In the genomic region with DNA sequence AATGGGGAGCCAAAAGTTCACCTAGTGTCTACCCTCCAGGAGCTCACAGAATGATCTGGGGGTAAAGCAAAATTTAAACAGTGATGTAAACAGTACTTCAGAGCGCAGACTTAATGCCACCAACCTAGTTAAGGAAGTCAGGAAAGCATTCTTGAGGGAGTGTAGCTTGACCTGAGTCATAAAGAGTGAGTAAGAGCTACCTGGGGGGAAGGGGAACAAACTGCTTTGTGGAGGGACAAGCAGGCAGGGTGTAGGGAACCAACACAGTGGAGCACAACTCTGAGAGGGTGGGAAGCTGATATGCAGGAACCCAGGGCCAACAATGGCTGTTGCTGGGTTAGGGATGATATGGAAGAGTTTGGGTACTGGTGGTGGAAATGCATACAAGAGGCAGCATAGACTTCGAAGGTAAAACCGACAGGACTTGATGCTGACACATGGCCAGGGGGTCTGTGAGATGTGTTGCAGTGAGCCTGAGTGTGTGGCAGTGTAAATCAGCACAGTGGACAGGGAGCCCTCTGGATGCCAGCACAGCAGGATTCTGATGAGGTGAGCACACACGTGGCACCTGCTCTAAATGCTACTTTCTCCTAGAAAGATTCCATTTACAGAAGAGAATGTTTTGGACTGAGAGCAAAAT, we compare ENCODE assay signal across 11 cellular contexts. TPM values are rescaled to one million over a fixed set of nuclear protein-coding genes. Genes with fewer than 3 reads are reported as not detected.
DNase-seq lines count a peak whose midpoint lies in the region; ATAC-seq and TF ChIP-seq lines count a peak whose summit lies in the region.
"Had no signal": no experiment of that assay in that cellular context is flagged by ENCODE, and none has a peak within 500 bp of the region (broad histone marks: within the 10 kb centered on the region; RNA-seq: fewer than 3 reads in every experiment).

No MANE protein-coding gene starts in this region.

- H4K5ac ChIP-seq in IMR-90 (ENCODE audit: low read depth, low read length), result no peak overlapping the region

- no peak for TF ChIP-seq EP300 in gastroesophageal sphincter (IDR thresholded peaks at IDR 0.05)

- TF ChIP-seq CTCF in IMR-90 (conservative IDR thresholded peaks at IDR 0.05; ENCODE audit: low read depth, low read length) (no peak), gastroesophageal sphincter (IDR thresholded peaks at IDR 0.05) (no peak)

- WGBS in IMR-90 (ENCODE audit: extremely low coverage in 2 of 2, insufficient read length in 1 of 2), 2 experiments, result 76% methylated on average over 2 of the region's 4 CpGs; no CpG with 5 or more reads in 1 of the 2 experiments
- 75 to 82% methylated on average over 2 to 4 of the region's 4 CpGs for WGBS in gastroesophageal sphincter (ENCODE audit: low coverage in 1 of 2), 2 donors

- H2BK20ac ChIP-seq in IMR-90 (ENCODE audit: low read depth, low read length), result no peak overlapping the region

- peak overlapping the region; percentile 31; the same call in 1 of the 2 replicates for H3K23ac ChIP-seq in IMR-90 (ENCODE audit: low read depth, low read length)

- H3K4me1 ChIP-seq in IMR-90 (ENCODE audit: control insufficient read depth, insufficient read depth, low read length) (peaks cover 9% of the 10 kb centered on the region), gastroesophageal sphincter (peaks cover 0 to 20% (median 0%) of the 10 kb centered on the region in 3 donors)
- H3K4me1 ChIP-seq: upper lobe of right lung had no signal

- POLR2A ChIA-PET in IMR-90 (lab: Charles Lee; ENCODE audit: unreplicated experiment), result no interaction called here

- no peak overlapping the region for H4K91ac ChIP-seq in IMR-90 (ENCODE audit: insufficient read depth, low read depth, low read length)

- CTCF ChIA-PET in IMR-90 (lab: Yijun Ruan, JAX), result interaction anchor here (0.6 kb wide), 2 partner anchors 11 to 15 kb away, joined by 4 to 6 read pairs; no protein-coding TSS in a partner anchor

- H4K20me1 ChIP-seq in IMR-90 (ENCODE audit: insufficient read depth, low read length), result peaks cover 67% of the 10 kb centered on the region

- H3K79me1 ChIP-seq in IMR-90 (ENCODE audit: low read depth in 1 of 2, low read length in 2 of 2), result peaks cover 18 to 69% of the 10 kb centered on the region in 2 experiments

- H3K9me3 ChIP-seq in IMR-90 (ENCODE audit: control insufficient read depth, insufficient read depth, low read length), result no peaks in the 10 kb centered on the region
- H3K9me3 ChIP-seq in gastroesophageal sphincter, result no peaks in the 10 kb centered on the region
- H3K9me3 ChIP-seq: upper lobe of right lung had no signal

- no peak overlapping the region for H2AK9ac ChIP-seq in IMR-90 (replicated peaks; ENCODE audit: low read depth, low read length, poor library complexity)

- dilution Hi-C loops in IMR-90 (cut with HindIII; ENCODE audit: low sequenced_read_pairs, unreplicated experiment), result no loop called here

- H3K9ac ChIP-seq in IMR-90 (ENCODE audit: low read depth, low read length), result no peak overlapping the region

- no peak overlapping the region for H2BK120ac ChIP-seq in IMR-90 (ENCODE audit: low read depth, low read length)

- H3K27me3 ChIP-seq in IMR-90 (ENCODE audit: control insufficient read depth, insufficient read depth, low read length), result no peaks in the 10 kb centered on the region
- no peaks in the 10 kb centered on the region for H3K27me3 ChIP-seq in gastroesophageal sphincter
- H3K27me3 ChIP-seq: upper lobe of right lung had no signal

- H3K36me3 ChIP-seq in IMR-90 (ENCODE audit: control insufficient read depth, insufficient read depth, low read length), result no peaks in the 10 kb centered on the region
- peaks cover 0 to 5% of the 10 kb centered on the region in 2 donors for H3K36me3 ChIP-seq in gastroesophageal sphincter
- H3K36me3 ChIP-seq: upper lobe of right lung had no signal

- H3K14ac ChIP-seq in IMR-90 (replicated peaks; ENCODE audit: low read depth, low read length), result peak overlapping the region; percentile 52; the same call in 1 of the 2 replicates

- H3K4me3 ChIP-seq in IMR-90 (ENCODE audit: insufficient read depth, low read depth, low read length), result no peak overlapping the region
- H3K4me3 ChIP-seq in gastroesophageal sphincter, result no peak overlapping the region
- H3K4me3 ChIP-seq: upper lobe of right lung had no signal

- intact Hi-C loops in IMR-90 (cut with micrococcal nuclease), result loop anchor here (5.0 kb wide), 1 partner anchor 43 kb away; no protein-coding TSS in a partner anchor

- H3K27ac ChIP-seq in IMR-90 (ENCODE audit: insufficient read depth, low read length), result no peak overlapping the region
- no peak overlapping the region for H3K27ac ChIP-seq in gastroesophageal sphincter
- H3K27ac ChIP-seq: upper lobe of right lung had no signal

- BruUV-seq in IMR-90 (replicated peaks; lab: Mats Ljungman, UMichigan), result no TSS peak

- TF ChIP-seq POLR2A in IMR-90 (IDR thresholded peaks at IDR 0.05; ENCODE audit: low read depth, low read length) (no peak), gastroesophageal sphincter (IDR thresholded peaks at IDR 0.05) (no peak)

- H2AFZ ChIP-seq in IMR-90 (replicated peaks; ENCODE audit: low read length, poor library complexity), result peak overlapping the region; percentile 16

- no peak overlapping the region for H3K4ac ChIP-seq in IMR-90 (ENCODE audit: low read depth, low read length)

- no peak overlapping the region for H3K56ac ChIP-seq in IMR-90 (ENCODE audit: extremely low read depth, insufficient read depth, low read length)

- H2BK5ac ChIP-seq in IMR-90 (ENCODE audit: low read depth, low read length, poor library complexity, severe bottlenecking), result no peak overlapping the region

- H2AK5ac ChIP-seq in IMR-90 (ENCODE audit: low read depth, low read length), result peak overlapping the region; percentile 54; the same call in 1 of the 2 replicates

- H3K9me1 ChIP-seq in IMR-90 (ENCODE audit: insufficient read depth, low read length), result peaks cover 17% of the 10 kb centered on the region

- TF ChIP-seq RAD21 in IMR-90 (IDR thresholded peaks at IDR 0.05; ENCODE audit: low read length), result no peak

- no peak overlapping the region for H2BK15ac ChIP-seq in IMR-90 (ENCODE audit: low read depth, low read length)

- in situ Hi-C loops in IMR-90 (cut with MboI; ENCODE audit: low sequenced_read_pairs), result no loop called here

- peak; percentile 54 for ATAC-seq in IMR-90 (ENCODE audit: low read depth)
- ATAC-seq in gastroesophageal sphincter, result no peak
- ATAC-seq in HG03135 (IDR thresholded peaks at IDR 0.05; ENCODE audit: unreplicated experiment), result no peak
- ATAC-seq: upper lobe of right lung had no signal

- H4K8ac ChIP-seq in IMR-90 (ENCODE audit: low read depth in 2 of 2, low read length in 2 of 2), result no peak overlapping the region

- no peak overlapping the region for H3K18ac ChIP-seq in IMR-90 (ENCODE audit: low read depth, low read length)

- no peak overlapping the region for H3K4me2 ChIP-seq in IMR-90 (ENCODE audit: low read depth, low read length)

- DNase-seq in Daoy (ENCODE audit: low read depth) (peak; percentile 31), IMR-90 (peak; percentile 55), astrocyte of the hippocampus (ENCODE audit: low read depth, low spot score) (peak; percentile 46), kidney glomerular epithelial cell (lab: John Stamatoyannopoulos, UW) (peak; percentile 41), T1000 (lab: John Stamatoyannopoulos, UW) (no peak), DMS114 treated with DMSO at 0.1 percent for 48 hours (lab: John Stamatoyannopoulos, UW; ENCODE audit: unreplicated experiment) (no peak)
- DNase-seq: activated B cell treated with CpG ODN at 0.5 μM for 24 hours, NCI-H2171, upper lobe of right lung had no signal

TF ChIP-seq in IMR-90, 13 proteins besides CTCF, POLR2A, EP300 and RAD21:
- TF ChIP-seq NFE2L2 (IDR thresholded peaks at IDR 0.05; ENCODE audit: low read depth, low read length), result no peak
- 0 out of 2 replicates have a peak, but pooled peaks have one; percentile 7 for TF ChIP-seq FOS (IDR thresholded peaks at IDR 0.05; ENCODE audit: low read depth, low read length)
- no peak for TF ChIP-seq CHD1 (IDR thresholded peaks at IDR 0.05; ENCODE audit: low read depth, low read length)

RNA-seq across cellular contexts. Expression of a gene that starts 58.3 kb away (rescaled TPM):
- total RNA-seq in Daoy (2014; rRNA removed; shearing (Covaris generic)), result 0.03 and 0.40 TPM in 2 replicates
- total RNA-seq in IMR-90 (2012; rRNA removed) (under 0.01 TPM in 2 replicates), gastroesophageal sphincter (1 to 10 TPM in 1 of 4 donors, under 1 TPM in 2, not detected in 1; 0.23 to 2.3 (median 0.40) TPM)
- polyA plus RNA-seq in IMR-90 (2012; rRNA removed), result 0.24 TPM in 2 replicates
- 0.07 TPM in 1 of 2 replicates, not detected in the other for polyA plus RNA-seq in IMR-90 (2012; cell fraction: cytosol; rRNA removed)
- 4.5 and 8.7 TPM in 2 replicates for polyA plus RNA-seq in IMR-90 (2012; cell fraction: nucleus; rRNA removed; ENCODE audit: low replicate concordance)

Comparison
In these comparisons a context has a peak if more than half of its experiments do, and no peak if none do; other contexts are left out.
1. DNase-seq: peak in Daoy (single experiment), IMR-90 (single experiment), astrocyte of the hippocampus (single experiment) and kidney glomerular epithelial cell (single experiment); none in T1000 (single experiment) and DMS114 treated with DMSO at 0.1 percent for 48 hours (single experiment).